Comparison of ENCODE assay signal across 19 cellular contexts in genomic region chr10:11909618-11910017, GRCh38.
DNase-seq lines count a peak whose midpoint lies in the region; ATAC-seq, FAIRE-seq and TF ChIP-seq lines count a peak whose summit lies in the region.
"Had no signal": no experiment of that assay in that cellular context is flagged by ENCODE, and none has a peak within 500 bp of the region (broad histone marks: within the 10 kb centered on the region; RNA-seq: fewer than 3 reads in every experiment).

No MANE protein-coding gene starts in this region.

- peak overlapping the region; percentile 42 for H2BK12ac ChIP-seq in trophoblast cell (ENCODE audit: low read length)

- peak overlapping the region in 1 of 2 experiments; percentile 65; a peak in 1 of 4 replicates for H3K9ac ChIP-seq in K562 (ENCODE audit: insufficient read depth in 1 of 2, low read depth in 2 of 2, low read length in 2 of 2)
- H3K9ac ChIP-seq in trophoblast cell (ENCODE audit: low read length), result no peak overlapping the region

- H3K4me3 ChIP-seq in HEK293 (ENCODE audit: low read depth, low read length), result no peak overlapping the region
- H3K4me3 ChIP-seq in K562, result no peak overlapping the region
- H3K4me3 ChIP-seq in left lung, result no peak overlapping the region
- no peak overlapping the region for H3K4me3 ChIP-seq in trophoblast cell (ENCODE audit: low read depth, low read length)
- H3K4me3 ChIP-seq in esophagus muscularis mucosa, result no peak overlapping the region

- ATAC-seq in K562 (no peak; the same call in 1 of the 3 replicates), left lung (peak; percentile 31), T-cell (replicated peaks in 1 of 4) (no peak)

- H3K4me1 ChIP-seq in HEK293 (ENCODE audit: control insufficient read depth, insufficient read depth, low read length), result no peaks in the 10 kb centered on the region
- peaks cover 11 to 19% of the 10 kb centered on the region in 2 experiments; a peak in 4 of 5 replicates for H3K4me1 ChIP-seq in K562 (replicated peaks in 1 of 2; ENCODE audit: control insufficient read depth in 2 of 2, insufficient read depth in 2 of 2, low read length in 2 of 2)
- H3K4me1 ChIP-seq in left lung, result no peaks in the 10 kb centered on the region
- H3K4me1 ChIP-seq in trophoblast cell (ENCODE audit: control insufficient read depth in 1 of 2, insufficient read depth in 2 of 2, low read length in 2 of 2), result peaks cover 12 to 14% of the 10 kb centered on the region in 2 experiments
- H3K4me1 ChIP-seq in esophagus muscularis mucosa, result no peaks in the 10 kb centered on the region
- H3K4me1 ChIP-seq: BE2C had no signal

- no peak overlapping the region for H3K14ac ChIP-seq in trophoblast cell (ENCODE audit: low read length)

- TF ChIP-seq POLR2A in K562 (conservative IDR thresholded peaks at IDR 0.05) (no peak), esophagus muscularis mucosa (IDR thresholded peaks at IDR 0.05; ENCODE audit: low read depth) (no peak)

- TF ChIP-seq CTCF in HEK293 (tag by site-specific recombination; IDR thresholded peaks at IDR 0.05) (no peak), K562 (IDR thresholded peaks at IDR 0.05 in 2 of 3, conservative IDR thresholded peaks at IDR 0.05 in 1 of 3; ENCODE audit: insufficient read depth in 2 of 3, low read depth in 1 of 3, low read length in 3 of 3) (no peak), left lung (IDR thresholded peaks at IDR 0.05) (no peak), esophagus muscularis mucosa (IDR thresholded peaks at IDR 0.05) (no peak)

- H2AK5ac ChIP-seq in trophoblast cell (ENCODE audit: low read length), result peak overlapping the region; percentile 12

- TF ChIP-seq EP300 in K562 (IDR thresholded peaks at IDR 0.05; ENCODE audit: low read length) (no peak), esophagus muscularis mucosa (IDR thresholded peaks at IDR 0.05) (no peak)

- H3K27ac ChIP-seq in HEK293 (ENCODE audit: extremely low read depth, low read depth, low read length) (no peak overlapping the region), K562 (ENCODE audit: extremely low read depth, low read depth, low read length) (no peak overlapping the region), left lung (no peak overlapping the region), trophoblast cell (ENCODE audit: low read depth, low read length) (no peak overlapping the region), esophagus muscularis mucosa (replicated peaks in 1 of 4) (no peak overlapping the region)

- H3K18ac ChIP-seq in trophoblast cell (ENCODE audit: low read length), result peak overlapping the region; percentile 19

- H2AFZ ChIP-seq in K562 (ENCODE audit: low read depth, low read length), result 0 out of 2 replicates have a peak overlapping the region, but pooled peaks have one; percentile 51
- H2AFZ ChIP-seq in trophoblast cell (ENCODE audit: insufficient read depth, low read length, poor library complexity), result no peak overlapping the region

- H3K9me3 Mint-ChIP-seq in T-cell, result no peaks in the 10 kb centered on the region
- H3K9me3 Mint-ChIP-seq: HFFc6 had no signal

- H3K4me2 ChIP-seq in K562 (ENCODE audit: insufficient read depth, low read length) (no peak overlapping the region), trophoblast cell (ENCODE audit: low read length) (no peak overlapping the region)

- H3K4ac ChIP-seq in trophoblast cell (ENCODE audit: low read depth, low read length), result no peak overlapping the region

- no peak overlapping the region for H3K23ac ChIP-seq in trophoblast cell (ENCODE audit: low read length)

- CTCF ChIA-PET in HEK293 (lab: Yijun Ruan, JAX), result no interaction called here
- CTCF ChIA-PET in K562 (lab: Yijun Ruan, JAX; ENCODE audit: low intra/inter-chr PET ratio), result no interaction called here
- CTCF ChIA-PET in T-cell (lab: Charles Lee), result no interaction called here

- H3K4me1 Mint-ChIP-seq in T-cell, result no peaks in the 10 kb centered on the region

- no peaks in the 10 kb centered on the region for H3K79me2 ChIP-seq in K562 (ENCODE audit: control insufficient read depth, insufficient read depth, low read length)
- no peaks in the 10 kb centered on the region for H3K79me2 ChIP-seq in trophoblast cell (ENCODE audit: control insufficient read depth, insufficient read depth, low read length, poor library complexity)

- intact Hi-C loops in K562 (cut with micrococcal nuclease), result no loop called here
- intact Hi-C loops in left lung (cut with DNase I), result no loop called here
- intact Hi-C loops in esophagus muscularis mucosa (cut with DNase I), result no loop called here

- peak overlapping the region; percentile 10 for H4K91ac ChIP-seq in trophoblast cell (ENCODE audit: low read depth, low read length)

- BruUV-seq in K562 (replicated peaks; lab: Mats Ljungman, UMichigan), result no TSS peak

- WGBS in K562 (ENCODE audit: insufficient coverage, low coverage, missing lambda C conversion rate), result 33% methylated on average over 8 of the region's 10 CpGs
- WGBS in trophoblast cell (ENCODE audit: extremely low coverage, insufficient coverage, insufficient read length), result no CpG with 5 or more reads among the region's 10 CpGs
- 45% methylated on average over 9 of the region's 10 CpGs for WGBS in esophagus muscularis mucosa

- H3K27me3 ChIP-seq in K562 (ENCODE audit: control insufficient read depth in 2 of 2, insufficient read depth in 2 of 2, low read length in 2 of 2), result no peaks in the 10 kb centered on the region
- H3K27me3 ChIP-seq in left lung, result no peaks in the 10 kb centered on the region
- no peaks in the 10 kb centered on the region for H3K27me3 ChIP-seq in trophoblast cell (ENCODE audit: insufficient read depth, low read length)
- H3K27me3 ChIP-seq in esophagus muscularis mucosa, result no peaks in the 10 kb centered on the region
- H3K27me3 ChIP-seq: BE2C had no signal

- peak overlapping the region; percentile 2 for H4K12ac ChIP-seq in trophoblast cell (ENCODE audit: low read depth, low read length)

- no peak overlapping the region for H2BK5ac ChIP-seq in trophoblast cell (ENCODE audit: low read depth, low read length, poor library complexity)

- DNase-seq in K562 (ENCODE audit: extremely low read depth in 1 of 4, low spot score in 3 of 4) (no peak), left lung (no peak), trophoblast cell (no peak), esophagus muscularis mucosa (ENCODE audit: extremely low spot score) (no peak), SKM-1 (lab: John Stamatoyannopoulos, UW; ENCODE audit: unreplicated experiment) (no peak), T-cell (no peak)
- DNase-seq: BE2C, EL, GF-D8, HFFc6, Kasumi-1, NCI-H1930, NCI-H2227 treated with DMSO at 0.1 percent for 48 hours, NCI-H510A, NCI-H748 treated with DMSO at 0.1 percent for 48 hours, OCI-M1, SHP77 had no signal

- no peaks in the 10 kb centered on the region for H3K36me3 Mint-ChIP-seq in T-cell

- no peak for FAIRE-seq in K562 (lab: Jason Lieb, UNC)
- FAIRE-seq: H54 had no signal

- peaks cover 9% of the 10 kb centered on the region for H3K9me1 ChIP-seq in K562 (ENCODE audit: control insufficient read depth, insufficient read depth, low read length)

- H3K27ac Mint-ChIP-seq in T-cell, result no peak overlapping the region
- H3K27ac Mint-ChIP-seq: HFFc6 had no signal

- no peaks in the 10 kb centered on the region for H4K20me1 ChIP-seq in K562 (replicated peaks; ENCODE audit: control insufficient read depth, insufficient read depth, low read length)

- H4K8ac ChIP-seq in trophoblast cell (ENCODE audit: low read depth, low read length), result no peak overlapping the region

- no peak for TF ChIP-seq RAD21 in K562 (CRISPR knock-in tag; conservative IDR thresholded peaks at IDR 0.05 in 1 of 2, IDR thresholded peaks at IDR 0.05 in 1 of 2)

- in situ Hi-C loops in K562 (cut with MboI), result no loop called here

- H3K36me3 ChIP-seq in HEK293 (ENCODE audit: control insufficient read depth in 2 of 2, insufficient read depth in 1 of 2, low read length in 2 of 2), result no peaks in the 10 kb centered on the region
- no peaks in the 10 kb centered on the region for H3K36me3 ChIP-seq in K562 (ENCODE audit: control insufficient read depth, insufficient read depth, low read length)
- H3K36me3 ChIP-seq in left lung, result no peaks in the 10 kb centered on the region
- H3K36me3 ChIP-seq in trophoblast cell (ENCODE audit: control insufficient read depth in 1 of 2, insufficient read depth in 2 of 2, low read length in 2 of 2), result no peaks in the 10 kb centered on the region
- H3K36me3 ChIP-seq in esophagus muscularis mucosa, result no peaks in the 10 kb centered on the region
- H3K36me3 ChIP-seq: BE2C had no signal

- POLR2A ChIA-PET in HEK293 (lab: Yijun Ruan, JAX) (no interaction called here), K562 (lab: Yijun Ruan, JAX) (interaction anchor here (1.8 kb wide), 1 partner anchor 11 kb away, joined by 8 read pairs; no protein-coding TSS in a partner anchor), T-cell (lab: Charles Lee) (no interaction called here)

- peaks cover 6% of the 10 kb centered on the region for H3K79me1 ChIP-seq in trophoblast cell (ENCODE audit: low read length)

- peak overlapping the region; percentile 40 for H2BK120ac ChIP-seq in trophoblast cell (ENCODE audit: insufficient read depth, low read length, poor library complexity)

- no peaks in the 10 kb centered on the region for H3K9me3 ChIP-seq in HEK293 (ENCODE audit: control insufficient read depth, insufficient read depth, low read depth, low read length)
- H3K9me3 ChIP-seq in K562 (replicated peaks; ENCODE audit: control insufficient read depth, insufficient read depth, low read depth, low read length), result no peaks in the 10 kb centered on the region
- no peaks in the 10 kb centered on the region for H3K9me3 ChIP-seq in left lung
- no peaks in the 10 kb centered on the region for H3K9me3 ChIP-seq in trophoblast cell (ENCODE audit: insufficient read depth, low read depth, low read length)
- H3K9me3 ChIP-seq in esophagus muscularis mucosa, result no peaks in the 10 kb centered on the region
- H3K9me3 ChIP-seq: BE2C had no signal

- H3K4me3 Mint-ChIP-seq in T-cell, result no peak overlapping the region
- H3K4me3 Mint-ChIP-seq: HFFc6 had no signal

- peaks cover 0 to 4% of the 10 kb centered on the region in 2 donors for H3K27me3 Mint-ChIP-seq in T-cell

TF ChIP-seq in K562, 482 proteins besides CTCF, POLR2A, EP300 and RAD21 (continues in another document):
- TF ChIP-seq EHMT2 (IDR thresholded peaks at IDR 0.05) (no peak), BRD9 (IDR thresholded peaks at IDR 0.05; ENCODE audit: low read depth, partially characterized antibody) (no peak), ZBTB1 (CRISPR knock-in tag; IDR thresholded peaks at IDR 0.05; ENCODE audit: borderline replicate concordance, low read depth) (no peak)
- TF ChIP-seq, protein P1, sequence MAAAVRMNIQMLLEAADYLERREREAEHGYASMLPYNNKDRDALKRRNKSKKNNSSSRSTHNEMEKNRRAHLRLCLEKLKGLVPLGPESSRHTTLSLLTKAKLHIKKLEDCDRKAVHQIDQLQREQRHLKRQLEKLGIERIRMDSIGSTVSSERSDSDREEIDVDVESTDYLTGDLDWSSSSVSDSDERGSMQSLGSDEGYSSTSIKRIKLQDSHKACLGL (CRISPR knock-in tag; IDR thresholded peaks at IDR 0.05; ENCODE audit: borderline replicate concordance, poor library complexity, severe bottlenecking), result no peak
